ENCODE assay signal across 10 cellular contexts in genomic region chr15:60795889-60796288, GRCh38.
DNase-seq lines count a peak whose midpoint lies in the region; ATAC-seq, FAIRE-seq and TF ChIP-seq lines count a peak whose summit lies in the region.
"Had no signal": no experiment of that assay in that cellular context is flagged by ENCODE, and none has a peak within 500 bp of the region (broad histone marks: within the 10 kb centered on the region; RNA-seq: fewer than 3 reads in every experiment).

No MANE protein-coding gene starts in this region.

- H3K9me3 ChIP-seq in uterus, result peaks cover 0 to 5% of the 10 kb centered on the region in 2 donors

- no peak overlapping the region for H3K27ac ChIP-seq in uterus

- peak; percentile 35 for FAIRE-seq in urothelium cell line (lab: Jason Lieb, UNC)

- no peaks in the 10 kb centered on the region for H3K27me3 ChIP-seq in uterus

- TF ChIP-seq POLR2A in uterus (IDR thresholded peaks at IDR 0.05), result no peak

- peak; percentile 94 for ATAC-seq in HG02678 (IDR thresholded peaks at IDR 0.05; ENCODE audit: unreplicated experiment)
- ATAC-seq: PC-3 had no signal

- intact Hi-C loops in uterus (cut with DNase I; ENCODE audit: low total_unique reads), result no loop called here

- no peak for TF ChIP-seq CTCF in uterus (IDR thresholded peaks at IDR 0.05)

- H3K36me3 ChIP-seq in uterus, result no peaks in the 10 kb centered on the region

- no peaks in the 10 kb centered on the region for H3K4me1 ChIP-seq in uterus

- no peak overlapping the region for H3K4me3 ChIP-seq in uterus

- DNase-seq in stimulated activated CD4-positive, alpha-beta T cell treated with anti-CD3 and anti-CD28 coated beads, Interleukin-15, amount 100 ng/mL, for 24 hours, result peak; percentile 58
- DNase-seq in stimulated activated CD4-positive, alpha-beta T cell treated with anti-CD3 and anti-CD28 coated beads, Interleukin-2, amount 100 ng/mL, for 48 hours, result no peak
- peak; percentile 69 for DNase-seq in MV-4-11 (lab: John Stamatoyannopoulos, UW)
- DNase-seq in urothelium cell line (ENCODE audit: low spot score), result no peak
- DNase-seq in SW 1271 (lab: John Stamatoyannopoulos, UW), result no peak
- DNase-seq in uterus, result no peak
- DNase-seq in NCI-H2227 (lab: John Stamatoyannopoulos, UW; ENCODE audit: unreplicated experiment), result no peak
- DNase-seq: activated gamma-delta T cell, PC-3 had no signal

Comparison
In these comparisons a context has a peak if more than half of its experiments do, and no peak if none do; other contexts are left out.
1. DNase-seq: peak in stimulated activated CD4-positive, alpha-beta T cell treated with anti-CD3 and anti-CD28 coated beads, Interleukin-15, amount 100 ng/mL, for 24 hours (single experiment) and MV-4-11 (single experiment); none in stimulated activated CD4-positive, alpha-beta T cell treated with anti-CD3 and anti-CD28 coated beads, Interleukin-2, amount 100 ng/mL, for 48 hours (0 of 2), urothelium cell line (single experiment), SW 1271 (0 of 2), uterus (0 of 2) and NCI-H2227 (single experiment).